Comparison of ENCODE assay signal across 8 cellular contexts in genomic region chr1:1943834-1944570, GRCh38. TPM values are rescaled to one million over a fixed set of nuclear protein-coding genes. Genes with fewer than 3 reads are reported as not detected.
DNase-seq lines count a peak whose midpoint lies in the region; ATAC-seq and TF ChIP-seq lines count a peak whose summit lies in the region.

No MANE protein-coding gene starts in this region.

- H3K79me2 ChIP-seq in MM.1S (ENCODE audit: low read length): no peaks in the 10 kb centered on the region

- H3K9ac ChIP-seq in MM.1S (ENCODE audit: low read length): no peak overlapping the region

- H3K9me3 ChIP-seq in MM.1S (replicated peaks; ENCODE audit: insufficient read depth, low read length) (no peaks in the 10 kb centered on the region), right lobe of liver (no peaks in the 10 kb centered on the region)

- peaks cover 90% of the 10 kb centered on the region for H3K27me3 ChIP-seq in MM.1S (replicated peaks; ENCODE audit: insufficient read depth, low read length)
- H3K27me3 ChIP-seq in right lobe of liver: no peaks in the 10 kb centered on the region

- no peak overlapping the region for H2AFZ ChIP-seq in MM.1S (ENCODE audit: low read length)

- H3K27ac ChIP-seq in MM.1S (ENCODE audit: low read length) (no peak overlapping the region), right lobe of liver (no peak overlapping the region)

- H3K4me3 ChIP-seq in MM.1S (ENCODE audit: low read length) (no peak overlapping the region), right lobe of liver (peak overlapping the region in 1 of 3 donors; percentile 11)

- H3K36me3 ChIP-seq in MM.1S (replicated peaks; ENCODE audit: insufficient read depth, low read length) (no peaks in the 10 kb centered on the region), right lobe of liver (no peaks in the 10 kb centered on the region)

- ATAC-seq in right lobe of liver (peak; percentile 74 to 82 (median 78)), HG03025 (IDR thresholded peaks at IDR 0.05; ENCODE audit: low FRiP score, unreplicated experiment) (no peak), GM21360 (IDR thresholded peaks at IDR 0.05; ENCODE audit: unreplicated experiment) (no peak)

- TF ChIP-seq POLR2A in right lobe of liver (IDR thresholded peaks at IDR 0.05): no peak

- peak; percentile 84 for TF ChIP-seq CTCF in MM.1S (IDR thresholded peaks at IDR 0.05; ENCODE audit: low read length)
- peak; percentile 78 to 83 (median 79) for TF ChIP-seq CTCF in right lobe of liver (IDR thresholded peaks at IDR 0.05)

- no peaks in the 10 kb centered on the region for H3F3A ChIP-seq in MM.1S (ENCODE audit: insufficient read depth, low read length)

- no peaks in the 10 kb centered on the region for H4K20me1 ChIP-seq in MM.1S (ENCODE audit: insufficient read depth, low read length)

- H3K9me2 ChIP-seq in MM.1S (replicated peaks; ENCODE audit: insufficient read depth, low read length): no peaks in the 10 kb centered on the region

- WGBS in right lobe of liver (ENCODE audit: insufficient coverage, low coverage, low lambda C conversion rate, missing lambda C conversion rate): 22% methylated on average over 4 of the region's 37 CpGs

- peak; percentile 40 for DNase-seq in EL
- peak; percentile 21 for DNase-seq in MM.1S
- peak; percentile 31 to 49 (median 42) for DNase-seq in activated CD4-positive, CD25-positive, alpha-beta regulatory T cell (lab: John Stamatoyannopoulos, UW)
- peak; percentile 55 for DNase-seq in cerebellar cortex (ENCODE audit: low spot score)
- DNase-seq in right lobe of liver: peak in 2 of 3 donors; percentile 70 to 73
- DNase-seq in stimulated activated CD8-positive, alpha-beta memory T cell treated with anti-CD3 and anti-CD28 coated beads, Interleukin-15, amount 100 ng/mL, for 1 hour (ENCODE audit: low read depth): peak; percentile 40

- intact Hi-C loops in right lobe of liver (cut with DNase I): no loop called here

- H3K4me1 ChIP-seq in MM.1S (ENCODE audit: low read length) (no peaks in the 10 kb centered on the region), right lobe of liver (peaks cover 0 to 21% (median 7%) of the 10 kb centered on the region in 4 donors)

- peak overlapping the region; percentile 4; the same call in 1 of the 2 replicates for H3K4me2 ChIP-seq in MM.1S (ENCODE audit: low read depth, low read length)

RNA-seq across cellular contexts. Expression of gene TMEM52, which starts 24.9 kb away (rescaled TPM):
- total RNA-seq in right lobe of liver: 10 to 100 TPM in 1 of 6 experiments, 1 to 10 TPM in 5; 2.3 to 13.2 (median 6.0) TPM

RNA-seq across cellular contexts. Expression of gene CALML6, which starts 28.9 kb away (rescaled TPM):
- total RNA-seq in right lobe of liver: 1 to 10 TPM in 1 of 6 experiments, under 1 TPM in 3, not detected in 2; 0.44 to 1.4 (median 0.58) TPM

RNA-seq across cellular contexts. Expression of gene GNB1, which starts 53.1 kb away (rescaled TPM):
- total RNA-seq in right lobe of liver: 100 to 1,000 TPM in 4 of 6 experiments, 10 to 100 TPM in 2; 85.9 to 147 (median 104) TPM

RNA-seq across cellular contexts. Expression of gene CFAP74, which starts 59.6 kb away (rescaled TPM):
- 1 to 10 TPM in 2 of 6 experiments, under 1 TPM in 3, not detected in 1; 0.16 to 3.5 (median 0.32) TPM for total RNA-seq in right lobe of liver

Comparison
In these comparisons a context has a peak if more than half of its experiments do, and no peak if none do; other contexts are left out.
1. DNase-seq: peak in every context shown above with its lines; median percentile 72 in right lobe of liver; 55 in cerebellar cortex; 42 in activated CD4-positive, CD25-positive, alpha-beta regulatory T cell; 40 in EL; 40 in stimulated activated CD8-positive, alpha-beta memory T cell treated with anti-CD3 and anti-CD28 coated beads, Interleukin-15, amount 100 ng/mL, for 1 hour; 21 in MM.1S.
2. ATAC-seq: peak in right lobe of liver (4 of 4); none in HG03025 (single experiment) and GM21360 (single experiment).